ENCODE assay signal across 8 cellular contexts in the genomic region with DNA sequence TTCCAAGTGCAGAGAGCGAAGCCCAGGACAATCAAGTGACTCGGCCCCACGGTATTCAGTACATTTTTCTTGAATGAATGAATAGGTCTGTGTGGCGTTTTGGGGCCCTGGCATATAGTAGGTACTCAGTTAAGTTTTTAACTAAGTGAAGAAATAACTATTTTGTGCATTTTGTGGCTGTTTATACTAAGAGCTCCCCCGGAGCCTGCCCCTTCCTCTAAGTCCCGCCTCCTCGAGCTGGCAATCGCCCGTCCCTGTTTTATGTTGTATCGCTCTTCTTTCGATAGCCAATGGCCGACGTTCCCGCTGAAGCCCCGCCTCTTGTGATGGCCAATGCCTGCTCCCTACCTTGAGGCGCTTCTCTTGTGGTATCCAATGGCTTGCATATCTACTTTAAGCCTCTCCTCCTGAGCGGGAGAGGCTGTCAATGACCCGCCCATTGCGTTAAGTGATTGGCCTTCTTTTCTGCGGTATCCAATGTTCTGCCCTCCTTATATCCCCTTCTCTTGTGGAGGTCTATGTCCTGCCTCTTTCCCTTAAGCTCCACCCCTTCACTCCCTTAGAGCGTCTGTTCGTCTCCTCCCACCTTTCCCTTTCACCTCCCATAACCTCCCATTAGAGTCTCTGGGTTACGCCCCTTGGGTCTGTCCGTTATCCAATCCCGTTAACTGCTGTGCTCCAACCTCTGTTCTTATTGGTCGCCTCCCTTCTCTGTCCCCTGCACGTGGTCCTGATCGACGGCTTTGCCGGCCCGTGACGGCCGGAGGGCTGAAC. TPM values are rescaled to one million over a fixed set of nuclear protein-coding genes. Genes with fewer than 3 reads are reported as not detected.
DNase-seq lines count a peak whose midpoint lies in the region; ATAC-seq and TF ChIP-seq lines count a peak whose summit lies in the region.

No MANE protein-coding gene starts in this region.

- H3K4me3 Mint-ChIP-seq in WTC11, result no peak overlapping the region

- in situ Hi-C loops in GM18951 (cut with MboI; ENCODE audit: low sequenced_read_pairs, unreplicated experiment), result no loop called here

- peak; percentile 99 for DNase-seq in AG08395 (ENCODE audit: low spot score)
- peak; percentile 99 for DNase-seq in NCI-H2227 treated with DMSO at 0.1 percent for 48 hours (lab: John Stamatoyannopoulos, UW)
- DNase-seq in WTC11 (ENCODE audit: low spot score), result peak; percentile 97
- peak; percentile 100 for DNase-seq in central memory CD4-positive, alpha-beta T cell
- peak; percentile 100 for DNase-seq in iris pigment epithelial cell (ENCODE audit: low read depth)
- peak; percentile 98 for DNase-seq in spleen

- POLR2A ChIA-PET in WTC11 (lab: Charles Lee), result interaction anchor here (0.6 to 1.5 kb wide), 5 partner anchors 45 to 1262 kb away, joined by 3 to 5 read pairs (median 3); a partner anchor contains a TSS

- H3K27ac Mint-ChIP-seq in WTC11, result no peak overlapping the region

- H3K4me1 Mint-ChIP-seq in WTC11, result peaks cover 10% of the 10 kb centered on the region

- TF ChIP-seq CTCF in WTC11 (IDR thresholded peaks at IDR 0.05) (no peak), spleen (IDR thresholded peaks at IDR 0.05 in 8 of 11, conservative IDR thresholded peaks at IDR 0.05 in 3 of 11) (peak in 2 of 11 experiments; percentile 17 to 37)

- peak overlapping the region; percentile 87 to 99 (median 94) for H3K4me3 ChIP-seq in spleen

- TF ChIP-seq POLR2A in GM18951 (IDR thresholded peaks at IDR 0.05; ENCODE audit: extremely low read depth, insufficient read depth, insufficient read length) (peak; percentile 44), spleen (IDR thresholded peaks at IDR 0.05) (peak in 2 of 3 donors; percentile 19 to 60)

- H3K9me3 ChIP-seq in spleen, result no peaks in the 10 kb centered on the region

- 0 to 1% (median 0%) methylated on average over 31 to 33 of the region's 33 CpGs for WGBS in spleen, 5 donors

- H3K27ac ChIP-seq in spleen, result peak overlapping the region; percentile 87 to 96 (median 94)

- peaks cover 4% of the 10 kb centered on the region for H3K36me3 Mint-ChIP-seq in WTC11

- CTCF ChIA-PET in WTC11 (lab: Charles Lee), result interaction anchor here (0.7 to 6.3 kb wide), 19 partner anchors 10 to 338 kb away, joined by 3 to 79 read pairs (median 5); a partner anchor contains a TSS

- H3K4me1 ChIP-seq in spleen, result peaks cover 17 to 42% (median 33%) of the 10 kb centered on the region in 6 donors

- peaks cover 0 to 17% (median 12%) of the 10 kb centered on the region in 6 donors for H3K36me3 ChIP-seq in spleen

- intact Hi-C loops in spleen (cut with DNase I; ENCODE audit: low total_unique reads), result no loop called here

- no peaks in the 10 kb centered on the region for H3K27me3 Mint-ChIP-seq in WTC11 (ENCODE audit: low read depth)

- H3K27me3 ChIP-seq in spleen (replicated peaks in 1 of 7), result no peaks in the 10 kb centered on the region

- no peaks in the 10 kb centered on the region; the same call in 1 of the 2 replicates for H3K9me3 Mint-ChIP-seq in WTC11

- ATAC-seq in HG03175 (IDR thresholded peaks at IDR 0.05; ENCODE audit: unreplicated experiment) (peak; percentile 93), WTC11 (peak; percentile 88)

TF ChIP-seq in WTC11, 78 proteins besides CTCF, POLR2A, EP300 and RAD21 (continues in another document):
- TF ChIP-seq, protein P1, sequence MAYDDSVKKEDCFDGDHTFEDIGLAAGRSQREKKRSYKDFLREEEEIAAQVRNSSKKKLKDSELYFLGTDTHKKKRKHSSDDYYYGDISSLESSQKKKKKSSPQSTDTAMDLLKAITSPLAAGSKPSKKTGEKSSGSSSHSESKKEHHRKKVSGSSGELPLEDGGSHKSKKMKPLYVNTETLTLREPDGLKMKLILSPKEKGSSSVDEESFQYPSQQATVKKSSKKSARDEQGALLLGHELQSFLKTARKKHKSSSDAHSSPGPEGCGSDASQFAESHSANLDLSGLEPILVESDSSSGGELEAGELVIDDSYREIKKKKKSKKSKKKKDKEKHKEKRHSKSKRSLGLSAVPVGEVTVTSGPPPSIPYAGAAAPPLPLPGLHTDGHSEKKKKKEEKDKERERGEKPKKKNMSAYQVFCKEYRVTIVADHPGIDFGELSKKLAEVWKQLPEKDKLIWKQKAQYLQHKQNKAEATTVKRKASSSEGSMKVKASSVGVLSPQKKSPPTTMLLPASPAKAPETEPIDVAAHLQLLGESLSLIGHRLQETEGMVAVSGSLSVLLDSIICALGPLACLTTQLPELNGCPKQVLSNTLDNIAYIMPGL (CRISPR knock-in tag; IDR thresholded peaks at IDR 0.05), result no peak
- TF ChIP-seq, protein P2, sequence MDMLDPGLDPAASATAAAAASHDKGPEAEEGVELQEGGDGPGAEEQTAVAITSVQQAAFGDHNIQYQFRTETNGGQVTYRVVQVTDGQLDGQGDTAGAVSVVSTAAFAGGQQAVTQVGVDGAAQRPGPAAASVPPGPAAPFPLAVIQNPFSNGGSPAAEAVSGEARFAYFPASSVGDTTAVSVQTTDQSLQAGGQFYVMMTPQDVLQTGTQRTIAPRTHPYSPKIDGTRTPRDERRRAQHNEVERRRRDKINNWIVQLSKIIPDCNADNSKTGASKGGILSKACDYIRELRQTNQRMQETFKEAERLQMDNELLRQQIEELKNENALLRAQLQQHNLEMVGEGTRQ (CRISPR knock-in tag; IDR thresholded peaks at IDR 0.05), result peak; percentile 99
- TF ChIP-seq, protein P3, sequence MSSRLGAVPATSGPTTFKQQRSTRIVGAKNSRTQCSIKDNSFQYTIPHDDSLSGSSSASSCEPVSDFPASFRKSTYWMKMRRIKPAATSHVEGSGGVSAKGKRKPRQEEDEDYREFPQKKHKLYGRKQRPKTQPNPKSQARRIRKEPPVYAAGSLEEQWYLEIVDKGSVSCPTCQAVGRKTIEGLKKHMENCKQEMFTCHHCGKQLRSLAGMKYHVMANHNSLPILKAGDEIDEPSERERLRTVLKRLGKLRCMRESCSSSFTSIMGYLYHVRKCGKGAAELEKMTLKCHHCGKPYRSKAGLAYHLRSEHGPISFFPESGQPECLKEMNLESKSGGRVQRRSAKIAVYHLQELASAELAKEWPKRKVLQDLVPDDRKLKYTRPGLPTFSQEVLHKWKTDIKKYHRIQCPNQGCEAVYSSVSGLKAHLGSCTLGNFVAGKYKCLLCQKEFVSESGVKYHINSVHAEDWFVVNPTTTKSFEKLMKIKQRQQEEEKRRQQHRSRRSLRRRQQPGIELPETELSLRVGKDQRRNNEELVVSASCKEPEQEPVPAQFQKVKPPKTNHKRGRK (CRISPR knock-in tag; IDR thresholded peaks at IDR 0.05; ENCODE audit: borderline replicate concordance), result no peak
- TF ChIP-seq FOXK1 (CRISPR knock-in tag; IDR thresholded peaks at IDR 0.05) (0 out of 2 replicates have a peak, but pooled peaks have one; percentile 36), FOXP1 (CRISPR knock-in tag; IDR thresholded peaks at IDR 0.05; ENCODE audit: borderline replicate concordance) (no peak), NFYB (CRISPR knock-in tag; conservative IDR thresholded peaks at IDR 0.05; ENCODE audit: low read depth) (peak; percentile 99), GABPB1 (CRISPR knock-in tag; IDR thresholded peaks at IDR 0.05) (no peak)
- TF ChIP-seq, protein P4, sequence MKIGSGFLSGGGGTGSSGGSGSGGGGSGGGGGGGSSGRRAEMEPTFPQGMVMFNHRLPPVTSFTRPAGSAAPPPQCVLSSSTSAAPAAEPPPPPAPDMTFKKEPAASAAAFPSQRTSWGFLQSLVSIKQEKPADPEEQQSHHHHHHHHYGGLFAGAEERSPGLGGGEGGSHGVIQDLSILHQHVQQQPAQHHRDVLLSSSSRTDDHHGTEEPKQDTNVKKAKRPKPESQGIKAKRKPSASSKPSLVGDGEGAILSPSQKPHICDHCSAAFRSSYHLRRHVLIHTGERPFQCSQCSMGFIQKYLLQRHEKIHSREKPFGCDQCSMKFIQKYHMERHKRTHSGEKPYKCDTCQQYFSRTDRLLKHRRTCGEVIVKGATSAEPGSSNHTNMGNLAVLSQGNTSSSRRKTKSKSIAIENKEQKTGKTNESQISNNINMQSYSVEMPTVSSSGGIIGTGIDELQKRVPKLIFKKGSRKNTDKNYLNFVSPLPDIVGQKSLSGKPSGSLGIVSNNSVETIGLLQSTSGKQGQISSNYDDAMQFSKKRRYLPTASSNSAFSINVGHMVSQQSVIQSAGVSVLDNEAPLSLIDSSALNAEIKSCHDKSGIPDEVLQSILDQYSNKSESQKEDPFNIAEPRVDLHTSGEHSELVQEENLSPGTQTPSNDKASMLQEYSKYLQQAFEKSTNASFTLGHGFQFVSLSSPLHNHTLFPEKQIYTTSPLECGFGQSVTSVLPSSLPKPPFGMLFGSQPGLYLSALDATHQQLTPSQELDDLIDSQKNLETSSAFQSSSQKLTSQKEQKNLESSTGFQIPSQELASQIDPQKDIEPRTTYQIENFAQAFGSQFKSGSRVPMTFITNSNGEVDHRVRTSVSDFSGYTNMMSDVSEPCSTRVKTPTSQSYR (CRISPR knock-in tag; IDR thresholded peaks at IDR 0.05), result no peak
- TF ChIP-seq, protein P5, sequence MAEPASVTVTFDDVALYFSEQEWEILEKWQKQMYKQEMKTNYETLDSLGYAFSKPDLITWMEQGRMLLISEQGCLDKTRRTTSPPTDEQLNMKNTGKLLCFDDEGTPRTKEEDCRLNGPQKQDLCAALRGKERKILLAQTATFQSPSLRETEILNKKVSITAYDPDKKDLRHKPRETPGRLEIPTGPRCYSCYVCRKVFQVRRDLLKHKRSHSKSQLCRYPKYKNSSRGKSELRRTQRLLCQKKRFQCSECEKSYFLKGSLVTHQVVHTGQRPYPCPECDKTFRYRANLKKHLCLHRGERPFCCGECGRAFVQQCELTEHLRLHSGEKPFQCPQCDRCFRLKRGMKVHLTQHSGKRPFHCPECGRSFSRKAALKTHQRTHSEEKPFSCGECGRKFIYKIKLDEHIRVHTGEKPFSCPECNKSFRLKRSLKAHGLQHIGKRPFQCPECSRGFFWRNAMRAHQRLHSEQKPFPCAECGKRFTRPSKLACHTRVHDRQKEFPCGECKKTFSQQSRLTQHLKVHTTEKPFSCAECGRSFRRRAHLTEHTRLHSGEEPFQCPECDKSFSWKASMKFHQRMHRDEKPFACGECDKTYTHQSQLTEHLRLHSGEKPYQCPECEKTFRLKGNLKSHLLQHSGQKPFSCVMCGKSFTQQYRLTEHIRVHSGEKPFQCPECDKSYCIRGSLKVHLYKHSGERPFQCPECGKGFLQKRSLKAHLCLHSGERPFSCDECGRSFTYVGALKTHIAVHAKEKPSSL (CRISPR knock-in tag; conservative IDR thresholded peaks at IDR 0.05), result no peak

RNA-seq across cellular contexts. Expression of a gene that starts 0.5 kb away (rescaled TPM):
- total RNA-seq in WTC11 (2021), result 111 to 116 TPM (median 115 TPM) in 3 replicates
- total RNA-seq in spleen, result 10 to 100 TPM; 23.2 to 39.7 (median 29.4) TPM
- polyA plus RNA-seq in spleen, result 100 to 1,000 TPM in 1 of 3 donors, 10 to 100 TPM in 2; 25.3 to 136 (median 26.0) TPM

RNA-seq across cellular contexts. Expression of a gene that starts 14.0 kb away (rescaled TPM):
- total RNA-seq in WTC11 (2021) (34.8 to 39.8 TPM (median 38.8 TPM) in 3 replicates), spleen (100 to 1,000 TPM in 2 of 7 donors, 10 to 100 TPM in 5; 72.3 to 132 (median 89.8) TPM)
- 100 to 1,000 TPM in 2 of 3 donors, 10 to 100 TPM in 1; 76.4 to 146 (median 123) TPM for polyA plus RNA-seq in spleen

RNA-seq across cellular contexts. Expression of a gene that starts 46.7 kb away (rescaled TPM):
- total RNA-seq in WTC11 (2021), result 0.35 to 0.62 TPM (median 0.57 TPM) in 3 replicates
- 10 to 100 TPM in 1 of 7 donors, 1 to 10 TPM in 5, under 1 TPM in 1; 0.85 to 10.2 (median 4.5) TPM for total RNA-seq in spleen
- polyA plus RNA-seq in spleen, result 1 to 10 TPM in 1 of 3 donors, under 1 TPM in 2; 0.27 to 1.2 (median 0.52) TPM

Comparison
In these comparisons a context has a peak if more than half of its experiments do, and no peak if none do; other contexts are left out.
1. Peak in every context shown above with its lines: DNase-seq, ATAC-seq, H3K4me3 ChIP-seq and H3K27ac ChIP-seq.